ENCODE assay signal across 21 cellular contexts in the genomic region with DNA sequence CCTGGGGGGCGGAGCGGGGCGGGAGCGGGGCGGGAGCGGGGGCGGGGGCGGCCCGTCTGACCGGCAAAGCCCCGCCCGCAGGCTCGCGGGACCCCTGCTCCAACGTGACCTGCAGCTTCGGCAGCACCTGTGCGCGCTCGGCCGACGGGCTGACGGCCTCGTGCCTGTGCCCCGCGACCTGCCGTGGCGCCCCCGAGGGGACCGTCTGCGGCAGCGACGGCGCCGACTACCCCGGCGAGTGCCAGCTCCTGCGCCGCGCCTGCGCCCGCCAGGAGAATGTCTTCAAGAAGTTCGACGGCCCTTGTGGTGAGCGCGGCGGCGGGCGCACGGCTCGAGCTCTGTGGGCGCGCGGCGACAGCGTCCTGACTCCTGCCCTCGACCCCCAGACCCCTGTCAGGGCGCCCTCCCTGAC. TPM values are rescaled to one million over a fixed set of nuclear protein-coding genes. Genes with fewer than 3 reads are reported as not detected.
DNase-seq lines count a peak whose midpoint lies in the region; ATAC-seq, FAIRE-seq and TF ChIP-seq lines count a peak whose summit lies in the region.
"Had no signal": no experiment of that assay in that cellular context is flagged by ENCODE, and none has a peak within 500 bp of the region (broad histone marks: within the 10 kb centered on the region; RNA-seq: fewer than 3 reads in every experiment).

No MANE protein-coding gene starts in this region.

- TF ChIP-seq POLR2A in HepG2 (IDR thresholded peaks at IDR 0.05; ENCODE audit: insufficient read depth in 1 of 2, low read depth in 2 of 2, low read length in 2 of 2) = no peak

- H4K5ac ChIP-seq in mesendoderm (ENCODE audit: low read length) = no peak overlapping the region

- H3K27me3 ChIP-seq in mammary epithelial cell (ENCODE audit: insufficient read depth, low read length) (no peaks in the 10 kb centered on the region), mesendoderm (ENCODE audit: insufficient read depth, low read length, poor library complexity) (no peaks in the 10 kb centered on the region), HepG2 (ENCODE audit: control insufficient read depth in 1 of 2, insufficient read depth in 2 of 2, low read length in 2 of 2) (no peaks in the 10 kb centered on the region)
- H3K27me3 ChIP-seq: ascending aorta had no signal

- WGBS in mammary epithelial cell (ENCODE audit: low coverage, missing lambda C conversion rate) = 78% methylated on average over 5 of the region's 57 CpGs
- WGBS in mesendoderm (ENCODE audit: extremely low coverage, insufficient coverage, low lambda C conversion rate) = no CpG with 5 or more reads among the region's 57 CpGs
- 100% methylated on average over 18 of the region's 57 CpGs for WGBS in HepG2 (ENCODE audit: low lambda C conversion rate)

- ATAC-seq in HG02678 (IDR thresholded peaks at IDR 0.05; ENCODE audit: unreplicated experiment) (peak; percentile 15), HepG2 (no peak), HG02970 (IDR thresholded peaks at IDR 0.05; ENCODE audit: low FRiP score, unreplicated experiment) (no peak)

- peaks cover 74% of the 10 kb centered on the region for H3K79me2 ChIP-seq in mammary epithelial cell (ENCODE audit: insufficient read depth, low read length)
- no peaks in the 10 kb centered on the region for H3K79me2 ChIP-seq in mesendoderm (ENCODE audit: control insufficient read depth, insufficient read depth, low read length)
- H3K79me2 ChIP-seq in HepG2 (ENCODE audit: insufficient read depth, low read length) = peaks cover 11% of the 10 kb centered on the region

- H2BK5ac ChIP-seq in mesendoderm (ENCODE audit: low read length) = no peak overlapping the region

- in situ Hi-C loops in mammary epithelial cell (cut with MboI; ENCODE audit: low sequenced_read_pairs in 2 of 2) = no loop called here
- in situ Hi-C loops in HepG2 (cut with HindIII; ENCODE audit: extremely low pct_ligation_motif_present, low pct_unique_long_range_greater_than_20kb) = no loop called here

- H3K4me3 ChIP-seq in mammary epithelial cell (replicated peaks in 1 of 3; ENCODE audit: insufficient read depth in 1 of 3, low read depth in 2 of 3, low read length in 3 of 3) (no peak overlapping the region), mesendoderm (ENCODE audit: low read length) (no peak overlapping the region), HepG2 (replicated peaks in 1 of 3; ENCODE audit: insufficient read depth in 1 of 3, low read depth in 2 of 3, low read length in 3 of 3) (no peak overlapping the region)
- H3K4me3 ChIP-seq: A549 had no signal

- no peak overlapping the region for H3K4me3 Mint-ChIP-seq in activated CD4-positive, alpha-beta T cell treated with anti-CD3 and anti-CD28 coated beads, Interleukin-2, amount 10 ng/mL, durations not matched to agents 24 days and 14 days
- H3K4me3 Mint-ChIP-seq: HFFc6; stimulated activated naive CD8-positive, alpha-beta T cell treated with anti-CD3 and anti-CD28 coated beads, Interleukin-15, Interleukin-2, amounts not matched to agents 100 ng/mL and 50 ng/mL, for 24 hours had no signal

- peaks cover 6% of the 10 kb centered on the region for H3K4me1 ChIP-seq in mammary epithelial cell (ENCODE audit: insufficient read depth, low read length)
- no peaks in the 10 kb centered on the region for H3K4me1 ChIP-seq in mesendoderm (ENCODE audit: control insufficient read depth, low read depth, low read length)
- H3K4me1 ChIP-seq in HepG2 (ENCODE audit: insufficient read depth, low read length) = peaks cover 29% of the 10 kb centered on the region

- no peak for TF ChIP-seq RAD21 in HepG2 (CRISPR knock-in tag; IDR thresholded peaks at IDR 0.05)

- H3K23ac ChIP-seq in mesendoderm (ENCODE audit: low read length) = no peak overlapping the region

- H3K4me1 Mint-ChIP-seq in activated CD4-positive, alpha-beta T cell treated with anti-CD3 and anti-CD28 coated beads, Interleukin-2, amount 10 ng/mL, durations not matched to agents 24 days and 14 days = peaks cover 13% of the 10 kb centered on the region

- H3K27ac ChIP-seq in mammary epithelial cell (ENCODE audit: insufficient read depth, low read depth, low read length) (no peak overlapping the region), mesendoderm (ENCODE audit: low read depth, low read length) (no peak overlapping the region), HepG2 (ENCODE audit: extremely low read length, insufficient read depth, low read length) (no peak overlapping the region)
- H3K27ac ChIP-seq: ascending aorta, spleen had no signal

- DNase-seq in activated CD4-positive, alpha-beta T cell treated with anti-CD3 and anti-CD28 coated beads, Interleukin-2, amount 10 ng/mL, durations not matched to agents 24 days and 14 days = peak; percentile 75
- DNase-seq in activated CD4-positive, alpha-beta T cell treated with anti-CD3 and anti-CD28 coated beads for 1 hour = no peak
- DNase-seq in mammary epithelial cell (no peak), mesendoderm (peak; percentile 70), COR-L47 (lab: John Stamatoyannopoulos, UW) (no peak), HepG2 (ENCODE audit: low spot score) (no peak)

- dilution Hi-C loops in mammary epithelial cell (cut with HindIII; ENCODE audit: low sequenced_read_pairs) = no loop called here

- peaks cover 16% of the 10 kb centered on the region for H3K27me3 Mint-ChIP-seq in activated CD4-positive, alpha-beta T cell treated with anti-CD3 and anti-CD28 coated beads, Interleukin-2, amount 10 ng/mL, durations not matched to agents 24 days and 14 days

- H2AK5ac ChIP-seq in mesendoderm (ENCODE audit: low read length) = no peak overlapping the region

- H3K79me1 ChIP-seq in mesendoderm (ENCODE audit: low read length) = no peaks in the 10 kb centered on the region

- H3K56ac ChIP-seq in mesendoderm (ENCODE audit: low read length) = peak overlapping the region; percentile 65

- H3K27ac Mint-ChIP-seq in activated CD4-positive, alpha-beta T cell treated with anti-CD3 and anti-CD28 coated beads, Interleukin-2, amount 10 ng/mL, durations not matched to agents 24 days and 14 days = no peak overlapping the region
- H3K27ac Mint-ChIP-seq: CD8-positive, alpha-beta memory T cell; HFFc6; stimulated activated naive CD8-positive, alpha-beta T cell treated with anti-CD3 and anti-CD28 coated beads, Interleukin-15, Interleukin-2, amounts not matched to agents 100 ng/mL and 50 ng/mL, for 24 hours had no signal

- no peak overlapping the region for H4K8ac ChIP-seq in mesendoderm (ENCODE audit: low read depth, low read length)

- H2BK15ac ChIP-seq in mesendoderm (replicated peaks; ENCODE audit: low read depth) = no peak overlapping the region

- TSS peak; percentile 27 for BruUV-seq in mammary epithelial cell (replicated peaks; lab: Mats Ljungman, UMichigan)
- no TSS peak for BruUV-seq in HepG2 (replicated peaks; lab: Mats Ljungman, UMichigan)

- no peak for FAIRE-seq in HepG2 (lab: Jason Lieb, UNC)
- FAIRE-seq: A549, colon, TTC549, urothelium cell line had no signal

- H3K4ac ChIP-seq in mesendoderm (ENCODE audit: low read depth, low read length) = no peak overlapping the region

- intact Hi-C loops in activated CD4-positive, alpha-beta T cell treated with anti-CD3 and anti-CD28 coated beads, Interleukin-2, amount 10 ng/mL, durations not matched to agents 24 days and 14 days (cut with micrococcal nuclease) = loop anchor here (2.0 kb wide), 1 partner anchor 18 kb away; no protein-coding TSS in a partner anchor
- intact Hi-C loops in mammary epithelial cell (cut with micrococcal nuclease) (loop anchor here (2.0 kb wide), 1 partner anchor 16 kb away; no protein-coding TSS in a partner anchor), HepG2 (cut with micrococcal nuclease; ENCODE audit: unreplicated experiment) (no loop called here)

- no peaks in the 10 kb centered on the region for H3K36me3 Mint-ChIP-seq in activated CD4-positive, alpha-beta T cell treated with anti-CD3 and anti-CD28 coated beads, Interleukin-2, amount 10 ng/mL, durations not matched to agents 24 days and 14 days (ENCODE audit: low read depth)
- H3K36me3 Mint-ChIP-seq: CD8-positive, alpha-beta memory T cell had no signal

- H4K20me1 ChIP-seq in mammary epithelial cell (ENCODE audit: insufficient read depth, low read length) = peaks cover 37% of the 10 kb centered on the region
- H4K20me1 ChIP-seq in HepG2 (ENCODE audit: insufficient read depth, low read length) = peaks cover 10% of the 10 kb centered on the region; the same call in 1 of the 2 replicates

- H3K4me2 ChIP-seq in mammary epithelial cell (ENCODE audit: insufficient read depth, low read depth, low read length) (no peak overlapping the region), mesendoderm (ENCODE audit: low read length) (peak overlapping the region; percentile 35), HepG2 (ENCODE audit: low read depth, low read length) (no peak overlapping the region)

- TF ChIP-seq EP300 in HepG2 (IDR thresholded peaks at IDR 0.05; ENCODE audit: low read depth in 2 of 2, low read length in 2 of 2) (no peak), HepG2 (CRISPR knock-in tag; IDR thresholded peaks at IDR 0.05; ENCODE audit: borderline replicate concordance) (no peak)

- CTCF ChIA-PET in mammary epithelial cell (lab: Charles Lee; ENCODE audit: low non-redundant PET) = no interaction called here
- CTCF ChIA-PET in HepG2 (lab: Yijun Ruan, JAX; ENCODE audit: low intra/inter-chr PET ratio, low total read pairs) = no interaction called here

- H3K9ac ChIP-seq in mammary epithelial cell (ENCODE audit: insufficient read depth, low read length) (no peak overlapping the region), mesendoderm (ENCODE audit: low read length) (peak overlapping the region; percentile 17), HepG2 (ENCODE audit: insufficient read depth, low read depth, low read length) (no peak overlapping the region)
- H3K9ac ChIP-seq: SK-N-SH had no signal

- H3K36me3 ChIP-seq in mammary epithelial cell (ENCODE audit: insufficient read depth, low read length) = peaks cover 15% of the 10 kb centered on the region
- H3K36me3 ChIP-seq in mesendoderm (ENCODE audit: control insufficient read depth, insufficient read depth, low read length) = peaks cover 5% of the 10 kb centered on the region
- H3K36me3 ChIP-seq in HepG2 (replicated peaks in 1 of 2; ENCODE audit: control insufficient read depth in 1 of 2, insufficient read depth in 2 of 2, low read length in 2 of 2) = peaks cover 32 to 57% of the 10 kb centered on the region in 2 experiments; a peak in 4 of 5 replicates

- no peak overlapping the region for H2BK120ac ChIP-seq in mesendoderm (ENCODE audit: low read depth, low read length)

- H3K18ac ChIP-seq in mesendoderm (ENCODE audit: low read length) = no peak overlapping the region

- H3K9me3 ChIP-seq in mammary epithelial cell (replicated peaks; ENCODE audit: insufficient read depth, low read length) (no peaks in the 10 kb centered on the region), HepG2 (ENCODE audit: low read length) (no peaks in the 10 kb centered on the region)
- H3K9me3 ChIP-seq: A549, ascending aorta, heart left ventricle, SK-N-SH had no signal

- H2AFZ ChIP-seq in mammary epithelial cell (ENCODE audit: low read depth, low read length) = no peak overlapping the region
- no peak overlapping the region for H2AFZ ChIP-seq in HepG2 (ENCODE audit: low read length)

- POLR2A ChIA-PET in HepG2 (lab: Yijun Ruan, JAX) = no interaction called here

- no peaks in the 10 kb centered on the region for H3K9me3 Mint-ChIP-seq in activated CD4-positive, alpha-beta T cell treated with anti-CD3 and anti-CD28 coated beads, Interleukin-2, amount 10 ng/mL, durations not matched to agents 24 days and 14 days
- H3K9me3 Mint-ChIP-seq: CD8-positive, alpha-beta memory T cell; HFFc6; stimulated activated naive CD8-positive, alpha-beta T cell treated with anti-CD3 and anti-CD28 coated beads, Interleukin-15, Interleukin-2, amounts not matched to agents 100 ng/mL and 50 ng/mL, for 24 hours had no signal

- TF ChIP-seq CTCF in mammary epithelial cell (conservative IDR thresholded peaks at IDR 0.05 in 1 of 2, IDR thresholded peaks at IDR 0.05 in 1 of 2; ENCODE audit: extremely low read depth in 1 of 2, insufficient read depth in 1 of 2, low read depth in 1 of 2, low read length in 2 of 2) (no peak), HepG2 (CRISPR knock-in tag; IDR thresholded peaks at IDR 0.05) (no peak)

RNA-seq across cellular contexts. Expression of a gene that starts 21.2 kb away (rescaled TPM):
- total RNA-seq in activated CD4-positive, alpha-beta T cell treated with anti-CD3 and anti-CD28 coated beads, Interleukin-2, amount 10 ng/mL, durations not matched to agents 24 days and 14 days = 29.6 and 35.8 TPM in 2 replicates
- total RNA-seq in mammary epithelial cell (100 to 1,000 TPM; 313 to 373 TPM), HepG2 (2016; rRNA removed; fragmentation: Illumina TruSeq; extraction: Trizol) (7.3 and 29.8 TPM in 2 replicates)
- polyA plus RNA-seq in mammary epithelial cell (117 TPM), HepG2 (2011; rRNA removed) (65.2 and 82.7 TPM in 2 replicates)
- 254 TPM for polyA minus RNA-seq in mammary epithelial cell
- polyA plus RNA-seq in mesendoderm (2013, experiment 1 of 2) = 26.7 TPM
- polyA plus RNA-seq in mesendoderm (2013, experiment 2 of 2) = 26.6 TPM
- total RNA-seq in HepG2 (2016; cell fraction: cytosol; rRNA removed; fragmentation: Illumina TruSeq; extraction: Trizol; ENCODE audit: low read depth) = 2.7 and 2.9 TPM in 2 replicates
- 5.9 and 28.3 TPM in 2 replicates for total RNA-seq in HepG2 (2016; cell fraction: insoluble cytoplasmic fraction; rRNA removed; fragmentation: Illumina TruSeq; extraction: Trizol)
- 4.9 and 5.0 TPM in 2 replicates for total RNA-seq in HepG2 (2016; cell fraction: membrane; rRNA removed; fragmentation: Illumina TruSeq; extraction: Trizol)
- 36.4 and 50.3 TPM in 2 replicates for total RNA-seq in HepG2 (2016; cell fraction: nucleus; rRNA removed; fragmentation: Illumina TruSeq; extraction: Trizol)
- polyA plus RNA-seq in HepG2 (2011; cell fraction: cytosol; rRNA removed) = 37.7 and 58.0 TPM in 2 replicates
- 667 and 906 TPM in 2 replicates for polyA plus RNA-seq in HepG2 (2011; cell fraction: nucleus; rRNA removed)
- 77.8 and 101 TPM in 2 replicates for polyA plus RNA-seq in HepG2 (2012)
- polyA plus RNA-seq in HepG2 (2016; cell fraction: cytosol; fragmentation: Illumina TruSeq; extraction: Trizol; ENCODE audit: low read depth) = 1.4 and 1.5 TPM in 2 replicates
- 10.7 and 15.5 TPM in 2 replicates for polyA plus RNA-seq in HepG2 (2016; cell fraction: insoluble cytoplasmic fraction; fragmentation: Illumina TruSeq; extraction: Trizol; ENCODE audit: low read depth)
- polyA plus RNA-seq in HepG2 (2016; cell fraction: membrane; fragmentation: Illumina TruSeq; extraction: Trizol; ENCODE audit: low read depth) = 3.2 and 3.6 TPM in 2 replicates
- polyA plus RNA-seq in HepG2 (2016; cell fraction: nucleus; fragmentation: Illumina TruSeq; extraction: Trizol; ENCODE audit: insufficient read depth, low read depth) = 125 and 134 TPM in 2 replicates
- polyA minus RNA-seq in HepG2 (2011; rRNA and poly(A)+ RNA removed; ENCODE audit: low replicate concordance) = 23.8 and 86.8 TPM in 2 replicates
- 41.3 and 50.7 TPM in 2 replicates for polyA minus RNA-seq in HepG2 (2011; cell fraction: cytosol; rRNA and poly(A)+ RNA removed)
- polyA minus RNA-seq in HepG2 (2011; cell fraction: nucleus; rRNA and poly(A)+ RNA removed) = 80.3 and 86.4 TPM in 2 replicates
- polyA plus RNA-seq: CD8-positive, alpha-beta memory T cell had no signal

RNA-seq across cellular contexts. Expression of a gene that starts 27.8 kb away (rescaled TPM):
- total RNA-seq in activated CD4-positive, alpha-beta T cell treated with anti-CD3 and anti-CD28 coated beads, Interleukin-2, amount 10 ng/mL, durations not matched to agents 24 days and 14 days = 43.3 and 45.5 TPM in 2 replicates
- total RNA-seq in mammary epithelial cell = 10 to 100 TPM in 1 of 2 donors, 1 to 10 TPM in 1; 6.8 to 14.0 TPM
- polyA plus RNA-seq in mammary epithelial cell = 11.6 TPM
- polyA minus RNA-seq in mammary epithelial cell = 2.6 TPM
- 13.2 TPM for polyA plus RNA-seq in mesendoderm (2013, experiment 1 of 2)
- 12.9 TPM for polyA plus RNA-seq in mesendoderm (2013, experiment 2 of 2)
- total RNA-seq in HepG2 (2016; rRNA removed; fragmentation: Illumina TruSeq; extraction: Trizol) = 54.9 and 68.4 TPM in 2 replicates
- 17.4 and 19.2 TPM in 2 replicates for total RNA-seq in HepG2 (2016; cell fraction: cytosol; rRNA removed; fragmentation: Illumina TruSeq; extraction: Trizol; ENCODE audit: low read depth)
- total RNA-seq in HepG2 (2016; cell fraction: insoluble cytoplasmic fraction; rRNA removed; fragmentation: Illumina TruSeq; extraction: Trizol) = 52.2 and 77.4 TPM in 2 replicates
- 17.7 and 18.1 TPM in 2 replicates for total RNA-seq in HepG2 (2016; cell fraction: membrane; rRNA removed; fragmentation: Illumina TruSeq; extraction: Trizol)
- total RNA-seq in HepG2 (2016; cell fraction: nucleus; rRNA removed; fragmentation: Illumina TruSeq; extraction: Trizol) = 18.3 and 23.3 TPM in 2 replicates
- 42.1 and 63.7 TPM in 2 replicates for polyA plus RNA-seq in HepG2 (2011; rRNA removed)
- polyA plus RNA-seq in HepG2 (2011; cell fraction: cytosol; rRNA removed) = 49.9 and 81.6 TPM in 2 replicates
- polyA plus RNA-seq in HepG2 (2011; cell fraction: nucleus; rRNA removed) = 24.5 and 32.4 TPM in 2 replicates
- polyA plus RNA-seq in HepG2 (2012) = 19.4 and 39.7 TPM in 2 replicates
- polyA plus RNA-seq in HepG2 (2016; cell fraction: cytosol; fragmentation: Illumina TruSeq; extraction: Trizol; ENCODE audit: low read depth) = 13.7 and 17.3 TPM in 2 replicates
- 47.3 and 49.3 TPM in 2 replicates for polyA plus RNA-seq in HepG2 (2016; cell fraction: insoluble cytoplasmic fraction; fragmentation: Illumina TruSeq; extraction: Trizol; ENCODE audit: low read depth)
- polyA plus RNA-seq in HepG2 (2016; cell fraction: membrane; fragmentation: Illumina TruSeq; extraction: Trizol; ENCODE audit: low read depth) = 10.1 and 12.3 TPM in 2 replicates
- polyA plus RNA-seq in HepG2 (2016; cell fraction: nucleus; fragmentation: Illumina TruSeq; extraction: Trizol; ENCODE audit: insufficient read depth, low read depth) = 22.7 and 27.6 TPM in 2 replicates
- 24.2 and 34.4 TPM in 2 replicates for polyA minus RNA-seq in HepG2 (2011; rRNA and poly(A)+ RNA removed; ENCODE audit: low replicate concordance)
- 11.4 and 13.3 TPM in 2 replicates for polyA minus RNA-seq in HepG2 (2011; cell fraction: cytosol; rRNA and poly(A)+ RNA removed)
- polyA minus RNA-seq in HepG2 (2011; cell fraction: nucleus; rRNA and poly(A)+ RNA removed) = 2.1 and 5.1 TPM in 2 replicates

RNA-seq across cellular contexts. Expression of a gene that starts 33.0 kb away (rescaled TPM):
- total RNA-seq in activated CD4-positive, alpha-beta T cell treated with anti-CD3 and anti-CD28 coated beads, Interleukin-2, amount 10 ng/mL, durations not matched to agents 24 days and 14 days = not detected in 2 replicates
- total RNA-seq in mammary epithelial cell = under 1 TPM in 1 of 2 donors, not detected in 1; 0.17 TPM
- 0.06 TPM for polyA plus RNA-seq in mammary epithelial cell
- polyA minus RNA-seq in mammary epithelial cell = not detected
- polyA plus RNA-seq in mesendoderm (2013, experiment 1 of 2) = not detected
- polyA plus RNA-seq in mesendoderm (2013, experiment 2 of 2) = not detected
- total RNA-seq in HepG2 (2016; rRNA removed; fragmentation: Illumina TruSeq; extraction: Trizol) = not detected in 2 replicates
- total RNA-seq in HepG2 (2016; cell fraction: cytosol; rRNA removed; fragmentation: Illumina TruSeq; extraction: Trizol; ENCODE audit: low read depth) = not detected in 2 replicates
- not detected in 2 replicates for total RNA-seq in HepG2 (2016; cell fraction: insoluble cytoplasmic fraction; rRNA removed; fragmentation: Illumina TruSeq; extraction: Trizol)
- total RNA-seq in HepG2 (2016; cell fraction: membrane; rRNA removed; fragmentation: Illumina TruSeq; extraction: Trizol) = not detected in 2 replicates
- total RNA-seq in HepG2 (2016; cell fraction: nucleus; rRNA removed; fragmentation: Illumina TruSeq; extraction: Trizol) = not detected in 2 replicates
- 0.03 and 0.05 TPM in 2 replicates for polyA plus RNA-seq in HepG2 (2011; rRNA removed)
- polyA plus RNA-seq in HepG2 (2011; cell fraction: cytosol; rRNA removed) = 0.04 TPM in 1 of 2 replicates, not detected in the other
- not detected in 2 replicates for polyA plus RNA-seq in HepG2 (2011; cell fraction: nucleus; rRNA removed)
- polyA plus RNA-seq in HepG2 (2012) = 0.07 and 0.08 TPM in 2 replicates
- polyA plus RNA-seq in HepG2 (2016; cell fraction: cytosol; fragmentation: Illumina TruSeq; extraction: Trizol; ENCODE audit: low read depth) = not detected in 2 replicates
- not detected in 2 replicates for polyA plus RNA-seq in HepG2 (2016; cell fraction: insoluble cytoplasmic fraction; fragmentation: Illumina TruSeq; extraction: Trizol; ENCODE audit: low read depth)
- polyA plus RNA-seq in HepG2 (2016; cell fraction: membrane; fragmentation: Illumina TruSeq; extraction: Trizol; ENCODE audit: low read depth) = not detected in 2 replicates
- not detected in 2 replicates for polyA plus RNA-seq in HepG2 (2016; cell fraction: nucleus; fragmentation: Illumina TruSeq; extraction: Trizol; ENCODE audit: insufficient read depth, low read depth)
- 2.1 TPM in 1 of 2 replicates, not detected in the other for polyA minus RNA-seq in HepG2 (2011; rRNA and poly(A)+ RNA removed; ENCODE audit: low replicate concordance)
- polyA minus RNA-seq in HepG2 (2011; cell fraction: cytosol; rRNA and poly(A)+ RNA removed) = not detected in 2 replicates
- 0.26 TPM in 1 of 2 replicates, not detected in the other for polyA minus RNA-seq in HepG2 (2011; cell fraction: nucleus; rRNA and poly(A)+ RNA removed)
- total RNA-seq: ascending aorta; CD8-positive, alpha-beta memory T cell; heart left ventricle; HFFc6; left cardiac atrium; spleen had no signal
- polyA plus RNA-seq: CD8-positive, alpha-beta memory T cell; heart left ventricle; SK-N-SH; spleen had no signal

RNA-seq across cellular contexts. Expression of a gene that starts 41.2 kb away (rescaled TPM):
- total RNA-seq in activated CD4-positive, alpha-beta T cell treated with anti-CD3 and anti-CD28 coated beads, Interleukin-2, amount 10 ng/mL, durations not matched to agents 24 days and 14 days = 2.8 and 5.0 TPM in 2 replicates
- total RNA-seq in mammary epithelial cell (10 to 100 TPM in 1 of 2 donors, 1 to 10 TPM in 1; 6.4 to 24.7 TPM), HepG2 (2016; rRNA removed; fragmentation: Illumina TruSeq; extraction: Trizol) (4.4 and 8.8 TPM in 2 replicates)
- polyA plus RNA-seq in mammary epithelial cell (2.1 TPM), HepG2 (2011; rRNA removed) (10.6 and 17.6 TPM in 2 replicates)
- not detected for polyA minus RNA-seq in mammary epithelial cell
- 0.27 TPM for polyA plus RNA-seq in mesendoderm (2013, experiment 1 of 2)
- 0.34 TPM for polyA plus RNA-seq in mesendoderm (2013, experiment 2 of 2)
- 16.5 and 25.5 TPM in 2 replicates for total RNA-seq in HepG2 (2016; cell fraction: cytosol; rRNA removed; fragmentation: Illumina TruSeq; extraction: Trizol; ENCODE audit: low read depth)
- total RNA-seq in HepG2 (2016; cell fraction: insoluble cytoplasmic fraction; rRNA removed; fragmentation: Illumina TruSeq; extraction: Trizol) = 3.4 and 7.9 TPM in 2 replicates
- total RNA-seq in HepG2 (2016; cell fraction: membrane; rRNA removed; fragmentation: Illumina TruSeq; extraction: Trizol) = 13.5 and 18.3 TPM in 2 replicates
- 6.5 and 8.0 TPM in 2 replicates for total RNA-seq in HepG2 (2016; cell fraction: nucleus; rRNA removed; fragmentation: Illumina TruSeq; extraction: Trizol)
- polyA plus RNA-seq in HepG2 (2011; cell fraction: cytosol; rRNA removed) = 11.6 and 28.6 TPM in 2 replicates
- 190 and 210 TPM in 2 replicates for polyA plus RNA-seq in HepG2 (2011; cell fraction: nucleus; rRNA removed)
- polyA plus RNA-seq in HepG2 (2012) = 4.3 and 7.0 TPM in 2 replicates
- polyA plus RNA-seq in HepG2 (2016; cell fraction: cytosol; fragmentation: Illumina TruSeq; extraction: Trizol; ENCODE audit: low read depth) = 17.0 and 22.1 TPM in 2 replicates
- 4.5 and 6.0 TPM in 2 replicates for polyA plus RNA-seq in HepG2 (2016; cell fraction: insoluble cytoplasmic fraction; fragmentation: Illumina TruSeq; extraction: Trizol; ENCODE audit: low read depth)
- 10.6 and 11.4 TPM in 2 replicates for polyA plus RNA-seq in HepG2 (2016; cell fraction: membrane; fragmentation: Illumina TruSeq; extraction: Trizol; ENCODE audit: low read depth)
- 16.1 and 18.4 TPM in 2 replicates for polyA plus RNA-seq in HepG2 (2016; cell fraction: nucleus; fragmentation: Illumina TruSeq; extraction: Trizol; ENCODE audit: insufficient read depth, low read depth)
- polyA minus RNA-seq in HepG2 (2011; rRNA and poly(A)+ RNA removed; ENCODE audit: low replicate concordance) = 2.2 and 6.1 TPM in 2 replicates
- polyA minus RNA-seq in HepG2 (2011; cell fraction: cytosol; rRNA and poly(A)+ RNA removed) = 6.4 and 8.5 TPM in 2 replicates
- 4.6 and 8.9 TPM in 2 replicates for polyA minus RNA-seq in HepG2 (2011; cell fraction: nucleus; rRNA and poly(A)+ RNA removed)
- polyA plus RNA-seq: CD8-positive, alpha-beta memory T cell had no signal

RNA-seq across cellular contexts. Expression of a gene that starts 59.2 kb away (rescaled TPM):
- not detected in 2 replicates for total RNA-seq in activated CD4-positive, alpha-beta T cell treated with anti-CD3 and anti-CD28 coated beads, Interleukin-2, amount 10 ng/mL, durations not matched to agents 24 days and 14 days
- not detected for total RNA-seq in mammary epithelial cell
- polyA plus RNA-seq in mammary epithelial cell = not detected
- polyA minus RNA-seq in mammary epithelial cell = not detected
- not detected for polyA plus RNA-seq in mesendoderm (2013, experiment 1 of 2)
- polyA plus RNA-seq in mesendoderm (2013, experiment 2 of 2) = not detected
- 0.04 TPM in 1 of 2 replicates, not detected in the other for total RNA-seq in HepG2 (2016; rRNA removed; fragmentation: Illumina TruSeq; extraction: Trizol)
- not detected in 2 replicates for total RNA-seq in HepG2 (2016; cell fraction: cytosol; rRNA removed; fragmentation: Illumina TruSeq; extraction: Trizol; ENCODE audit: low read depth)
- not detected in 2 replicates for total RNA-seq in HepG2 (2016; cell fraction: insoluble cytoplasmic fraction; rRNA removed; fragmentation: Illumina TruSeq; extraction: Trizol)
- not detected in 2 replicates for total RNA-seq in HepG2 (2016; cell fraction: membrane; rRNA removed; fragmentation: Illumina TruSeq; extraction: Trizol)
- total RNA-seq in HepG2 (2016; cell fraction: nucleus; rRNA removed; fragmentation: Illumina TruSeq; extraction: Trizol) = not detected in 2 replicates
- polyA plus RNA-seq in HepG2 (2011; rRNA removed) = 0.29 and 0.38 TPM in 2 replicates
- 0.17 and 0.32 TPM in 2 replicates for polyA plus RNA-seq in HepG2 (2011; cell fraction: cytosol; rRNA removed)
- polyA plus RNA-seq in HepG2 (2011; cell fraction: nucleus; rRNA removed) = 2.3 and 2.6 TPM in 2 replicates
- 0.44 TPM in 2 replicates for polyA plus RNA-seq in HepG2 (2012)
- polyA plus RNA-seq in HepG2 (2016; cell fraction: cytosol; fragmentation: Illumina TruSeq; extraction: Trizol; ENCODE audit: low read depth) = not detected in 2 replicates
- not detected in 2 replicates for polyA plus RNA-seq in HepG2 (2016; cell fraction: insoluble cytoplasmic fraction; fragmentation: Illumina TruSeq; extraction: Trizol; ENCODE audit: low read depth)
- not detected in 2 replicates for polyA plus RNA-seq in HepG2 (2016; cell fraction: membrane; fragmentation: Illumina TruSeq; extraction: Trizol; ENCODE audit: low read depth)
- polyA plus RNA-seq in HepG2 (2016; cell fraction: nucleus; fragmentation: Illumina TruSeq; extraction: Trizol; ENCODE audit: insufficient read depth, low read depth) = not detected in 2 replicates
- 0.09 and 2.7 TPM in 2 replicates for polyA minus RNA-seq in HepG2 (2011; rRNA and poly(A)+ RNA removed; ENCODE audit: low replicate concordance)
- 0.44 and 0.59 TPM in 2 replicates for polyA minus RNA-seq in HepG2 (2011; cell fraction: cytosol; rRNA and poly(A)+ RNA removed)
- 0.99 and 1.2 TPM in 2 replicates for polyA minus RNA-seq in HepG2 (2011; cell fraction: nucleus; rRNA and poly(A)+ RNA removed)
- total RNA-seq: ascending aorta; CD8-positive, alpha-beta memory T cell; epithelial cell of proximal tubule had no signal
- polyA plus RNA-seq: CD8-positive, alpha-beta memory T cell had no signal

Comparison
In these comparisons a context has a peak if more than half of its experiments do, and no peak if none do; other contexts are left out.
1. DNase-seq: peak in activated CD4-positive, alpha-beta T cell treated with anti-CD3 and anti-CD28 coated beads, Interleukin-2, amount 10 ng/mL, durations not matched to agents 24 days and 14 days (single experiment) and mesendoderm (single experiment); none in activated CD4-positive, alpha-beta T cell treated with anti-CD3 and anti-CD28 coated beads for 1 hour (single experiment), mammary epithelial cell (single experiment), COR-L47 (single experiment) and HepG2 (single experiment).